Comparison of ENCODE assay signal across 32 cellular contexts in genomic region chr3:107370902-107371301, GRCh38. TPM values are rescaled to one million over a fixed set of nuclear protein-coding genes. Genes with fewer than 3 reads are reported as not detected.
A peak's percentile ranks its signal among the peaks of the same experiment; 100 is the strongest.
DNase-seq lines count a peak whose midpoint lies in the region; ATAC-seq, FAIRE-seq and TF ChIP-seq lines count a peak whose summit lies in the region.
"Had no signal": no experiment of that assay in that cellular context is flagged by ENCODE, and none has a peak within 500 bp of the region (broad histone marks: within the 10 kb centered on the region; RNA-seq: fewer than 3 reads in every experiment).

No MANE protein-coding gene starts in this region.

- intact Hi-C loops in naive thymus-derived CD4-positive, alpha-beta T cell (cut with micrococcal nuclease) = no loop called here

- H3K4me3 ChIP-seq in Loucy (ENCODE audit: low read length, poor library complexity, severe bottlenecking) = no peak overlapping the region
- H3K4me3 ChIP-seq in H1 (ENCODE audit: extremely low read depth in 1 of 4, insufficient read depth in 2 of 4, low read depth in 3 of 4, low read length in 4 of 4) = no peak overlapping the region
- no peak overlapping the region for H3K4me3 ChIP-seq in mesendoderm (ENCODE audit: low read length)
- H3K4me3 ChIP-seq in naive thymus-derived CD4-positive, alpha-beta T cell (ENCODE audit: low read length) = no peak overlapping the region
- H3K4me3 ChIP-seq: esophagus muscularis mucosa, gastroesophageal sphincter, Peyer's patch, tibial nerve had no signal

- H3K18ac ChIP-seq in H1 (ENCODE audit: extremely low read depth, low read length) (no peak overlapping the region), mesendoderm (ENCODE audit: low read length) (no peak overlapping the region)

- H2BK12ac ChIP-seq in H1 (ENCODE audit: low read depth, low read length) = 0 out of 2 replicates have a peak overlapping the region, but pooled peaks have one; percentile 62

- TF ChIP-seq CTCF in Loucy (conservative IDR thresholded peaks at IDR 0.05; ENCODE audit: low read length) (peak; percentile 41), H1 (IDR thresholded peaks at IDR 0.05; ENCODE audit: control extremely low read depth in 1 of 3, insufficient read depth in 1 of 3, low read depth in 1 of 3, low read length in 3 of 3) (no peak)

- H4K5ac ChIP-seq in H1 (ENCODE audit: insufficient read length, low read depth, low read length) = no peak overlapping the region
- H4K5ac ChIP-seq in mesendoderm (ENCODE audit: low read length) = no peak overlapping the region

- peaks cover 5% of the 10 kb centered on the region for H3K9me3 Mint-ChIP-seq in activated CD4-positive, alpha-beta T cell treated with anti-CD3 and anti-CD28 coated beads, Interleukin-2, amount 10 ng/mL, durations not matched to agents 7 days and 5 days
- peaks cover 0 to 2% (median 0%) of the 10 kb centered on the region in 11 donors for H3K9me3 Mint-ChIP-seq in naive thymus-derived CD4-positive, alpha-beta T cell
- H3K9me3 Mint-ChIP-seq: activated T-cell treated with anti-CD3 and anti-CD28 coated beads, Interleukin-2, amount 50 U/mL, for 4 hours had no signal

- no peak overlapping the region for H3K23ac ChIP-seq in H1 (ENCODE audit: insufficient read length)
- H3K23ac ChIP-seq in mesendoderm (ENCODE audit: low read length) = no peak overlapping the region

- no peak for TF ChIP-seq EP300 in H1 (IDR thresholded peaks at IDR 0.05; ENCODE audit: borderline replicate concordance in 1 of 2, low read depth in 2 of 2, low read length in 2 of 2)

- peaks cover 7% of the 10 kb centered on the region for H3K27me3 Mint-ChIP-seq in activated CD4-positive, alpha-beta T cell treated with anti-CD3 and anti-CD28 coated beads, Interleukin-2, amount 10 ng/mL, durations not matched to agents 7 days and 5 days
- peaks cover 6 to 19% (median 15%) of the 10 kb centered on the region in 5 donors for H3K27me3 Mint-ChIP-seq in naive thymus-derived CD4-positive, alpha-beta T cell
- H3K27me3 Mint-ChIP-seq: progenitor cell of endocrine pancreas had no signal

- peaks cover 8% of the 10 kb centered on the region for H3K4me1 Mint-ChIP-seq in activated CD4-positive, alpha-beta T cell treated with anti-CD3 and anti-CD28 coated beads, Interleukin-2, amount 10 ng/mL, durations not matched to agents 7 days and 5 days
- peaks cover 0 to 11% (median 0%) of the 10 kb centered on the region in 7 donors for H3K4me1 Mint-ChIP-seq in naive thymus-derived CD4-positive, alpha-beta T cell

- no peak overlapping the region for H4K8ac ChIP-seq in H1 (ENCODE audit: extremely low read depth, insufficient read depth, low read length)
- no peak overlapping the region for H4K8ac ChIP-seq in mesendoderm (ENCODE audit: low read depth, low read length)

- no peak overlapping the region for H3K14ac ChIP-seq in H1 (ENCODE audit: insufficient read length)

- H2BK15ac ChIP-seq in H1 (ENCODE audit: low read length) (no peak overlapping the region), mesendoderm (replicated peaks; ENCODE audit: low read depth) (peak overlapping the region; percentile 7)

- no peaks in the 10 kb centered on the region for H4K20me1 ChIP-seq in Loucy (ENCODE audit: insufficient read depth, low read length, poor library complexity, severe bottlenecking)
- H4K20me1 ChIP-seq in H1 (replicated peaks in 1 of 2; ENCODE audit: control insufficient read depth in 1 of 2, insufficient read depth in 2 of 2, low read length in 2 of 2) = no peaks in the 10 kb centered on the region

- no peak overlapping the region for H3K27ac Mint-ChIP-seq in activated CD4-positive, alpha-beta T cell treated with anti-CD3 and anti-CD28 coated beads, Interleukin-2, amount 10 ng/mL, durations not matched to agents 7 days and 5 days
- no peak overlapping the region for H3K27ac Mint-ChIP-seq in naive thymus-derived CD4-positive, alpha-beta T cell
- H3K27ac Mint-ChIP-seq: CD4-positive, alpha-beta memory T cell; progenitor cell of endocrine pancreas had no signal

- H2BK120ac ChIP-seq in H1 (replicated peaks; ENCODE audit: low read depth, low read length) (no peak overlapping the region), mesendoderm (ENCODE audit: low read depth, low read length) (no peak overlapping the region)

- H3K36me3 ChIP-seq in Loucy (ENCODE audit: insufficient read depth, low read length) (no peaks in the 10 kb centered on the region), H1 (ENCODE audit: control insufficient read depth in 2 of 4, insufficient read depth in 4 of 4, low read length in 3 of 4) (no peaks in the 10 kb centered on the region), mesendoderm (ENCODE audit: control insufficient read depth, insufficient read depth, low read length) (no peaks in the 10 kb centered on the region)
- no peaks in the 10 kb centered on the region for H3K36me3 ChIP-seq in naive thymus-derived CD4-positive, alpha-beta T cell (ENCODE audit: control insufficient read depth in 2 of 3, insufficient read depth in 3 of 3, low read length in 3 of 3)
- H3K36me3 ChIP-seq: esophagus muscularis mucosa, gastroesophageal sphincter, neutrophil, Peyer's patch, tibial nerve had no signal

- H3K27ac ChIP-seq in H1 (ENCODE audit: low read depth, low read length) (no peak overlapping the region), mesendoderm (ENCODE audit: low read depth, low read length) (no peak overlapping the region)
- H3K27ac ChIP-seq in naive thymus-derived CD4-positive, alpha-beta T cell (ENCODE audit: low read depth, low read length) = no peak overlapping the region
- H3K27ac ChIP-seq: esophagus muscularis mucosa, gastroesophageal sphincter, HL-60, neutrophil, Peyer's patch, tibial nerve had no signal

- H2BK5ac ChIP-seq in H1 (ENCODE audit: low read depth, low read length) (no peak overlapping the region), mesendoderm (ENCODE audit: low read length) (no peak overlapping the region)

- 91% methylated on average over 2 of the region's 2 CpGs; no CpG with 5 or more reads in 1 of the 2 experiments for WGBS in H1 (ENCODE audit: extremely low coverage in 1 of 2, insufficient coverage in 1 of 2, insufficient read length in 1 of 2, insufficient replicate concordance in 2 of 2, low coverage in 1 of 2, low lambda C conversion rate in 2 of 2, missing lambda C conversion rate in 1 of 2), 2 experiments
- no CpG with 5 or more reads among the region's 2 CpGs for WGBS in mesendoderm (ENCODE audit: extremely low coverage, insufficient coverage, low lambda C conversion rate)

- no peak overlapping the region for H3K9ac ChIP-seq in Loucy (ENCODE audit: low read depth, low read length, poor library complexity, severe bottlenecking)
- no peak overlapping the region for H3K9ac ChIP-seq in H1 (replicated peaks in 1 of 4; ENCODE audit: extremely low read depth in 1 of 4, low read depth in 3 of 4, low read length in 3 of 4)
- no peak overlapping the region for H3K9ac ChIP-seq in mesendoderm (ENCODE audit: low read length)

- ATAC-seq in GM18907 (IDR thresholded peaks at IDR 0.05; ENCODE audit: unreplicated experiment) = peak; percentile 72
- ATAC-seq in naive thymus-derived CD4-positive, alpha-beta T cell = no peak
- ATAC-seq: activated T-cell treated with anti-CD3 and anti-CD28 coated beads, Interleukin-2, amount 50 U/mL, for 4 hours; gastroesophageal sphincter; HepG2 had no signal

- CTCF ChIA-PET in H1 (lab: Charles Lee; ENCODE audit: partially characterized antibody) = interaction anchor here (0.7 to 2.1 kb wide), 8 partner anchors 9 to 61 kb away, joined by 3 to 9 read pairs (median 6); no protein-coding TSS in a partner anchor
- CTCF ChIA-PET in activated CD4-positive, alpha-beta T cell treated with anti-CD3 and anti-CD28 coated beads, Interleukin-2, amount 10 ng/mL, durations not matched to agents 7 days and 5 days (lab: Charles Lee) = interaction anchor here (1.0 kb wide), 1 partner anchor 19 kb away, joined by 3 read pairs; no protein-coding TSS in a partner anchor
- CTCF ChIA-PET in naive thymus-derived CD4-positive, alpha-beta T cell (lab: Charles Lee) = no interaction called here

- peaks cover 13% of the 10 kb centered on the region for H3K4me1 ChIP-seq in Loucy (ENCODE audit: insufficient read depth, low read length, poor library complexity, severe bottlenecking)
- peaks cover 0 to 6% (median 3%) of the 10 kb centered on the region in 4 experiments; a peak in 3 of 7 replicates for H3K4me1 ChIP-seq in H1 (replicated peaks in 1 of 4; ENCODE audit: control insufficient read depth in 3 of 4, insufficient read depth in 4 of 4, low read length in 3 of 4)
- H3K4me1 ChIP-seq in mesendoderm (ENCODE audit: control insufficient read depth, low read depth, low read length) = peaks cover 5% of the 10 kb centered on the region
- no peaks in the 10 kb centered on the region for H3K4me1 ChIP-seq in naive thymus-derived CD4-positive, alpha-beta T cell (ENCODE audit: control insufficient read depth in 2 of 2, insufficient read depth in 2 of 2, low read length in 2 of 2)
- H3K4me1 ChIP-seq: esophagus muscularis mucosa, gastroesophageal sphincter, Peyer's patch, tibial nerve had no signal

- FAIRE-seq in H1 (lab: Jason Lieb, UNC) = no peak
- FAIRE-seq: G401.6, GM18507, HepG2, kidney had no signal

- no peak overlapping the region for H3K4me3 Mint-ChIP-seq in activated CD4-positive, alpha-beta T cell treated with anti-CD3 and anti-CD28 coated beads, Interleukin-2, amount 10 ng/mL, durations not matched to agents 7 days and 5 days
- H3K4me3 Mint-ChIP-seq in naive thymus-derived CD4-positive, alpha-beta T cell = no peak overlapping the region
- H3K4me3 Mint-ChIP-seq: activated T-cell treated with anti-CD3 and anti-CD28 coated beads, Interleukin-2, amount 50 U/mL, for 4 hours; CD4-positive, alpha-beta memory T cell had no signal

- TF ChIP-seq POLR2A in H1 (IDR thresholded peaks at IDR 0.05; ENCODE audit: control extremely low read depth in 1 of 2, low read depth in 2 of 2, low read length in 2 of 2) = no peak

- H3K9me2 ChIP-seq in Loucy (replicated peaks; ENCODE audit: low read depth, low read length) = no peaks in the 10 kb centered on the region

- no peaks in the 10 kb centered on the region for H3K79me2 ChIP-seq in Loucy (ENCODE audit: insufficient read depth, low read length)
- no peaks in the 10 kb centered on the region for H3K79me2 ChIP-seq in H1 (ENCODE audit: control insufficient read depth in 1 of 2, insufficient read depth in 2 of 2, low read length in 2 of 2)
- no peaks in the 10 kb centered on the region for H3K79me2 ChIP-seq in mesendoderm (ENCODE audit: control insufficient read depth, insufficient read depth, low read length)

- DNase-seq in H1 (ENCODE audit: low read depth in 1 of 2, low spot score in 2 of 2) (no peak), mesendoderm (no peak), KG1 (lab: John Stamatoyannopoulos, UW) (no peak), iPS-NIHi7 (ENCODE audit: extremely low spot score) (no peak)
- DNase-seq in activated CD4-positive, alpha-beta T cell treated with anti-CD3 and anti-CD28 coated beads, Interleukin-2, amount 10 ng/mL, durations not matched to agents 7 days and 5 days = no peak
- DNase-seq in naive thymus-derived CD4-positive, alpha-beta T cell = no peak
- DNase-seq: activated CD4-positive, alpha-beta T cell treated with anti-CD3 and anti-CD28 coated beads for 4 hours; activated naive CD4-positive, alpha-beta T cell; activated T-cell treated with anti-CD3 and anti-CD28 coated beads, Interleukin-2, amount 50 U/mL, for 4 hours; CD4-positive, alpha-beta memory T cell; DMS53; effector CD8-positive, alpha-beta T cell; HCEC 1CT; kidney; NCI-H2081; NCI-H524; NK-92 treated with Interleukin-12 subunit alpha and Interleukin-12 subunit beta, amount 100 ng/mL, for 24 hours; Peyer's patch; T-helper 2 cell had no signal

- H2AK5ac ChIP-seq in H1 (ENCODE audit: low read depth, low read length) = no peak overlapping the region
- no peak overlapping the region for H2AK5ac ChIP-seq in mesendoderm (ENCODE audit: low read length)

- POLR2A ChIA-PET in H1 (lab: Charles Lee; ENCODE audit: partially characterized antibody) = interaction anchor here (1.0 to 1.2 kb wide), 3 partner anchors 8 to 21 kb away, joined by 3 to 4 read pairs (median 3); no protein-coding TSS in a partner anchor
- POLR2A ChIA-PET in activated CD4-positive, alpha-beta T cell treated with anti-CD3 and anti-CD28 coated beads, Interleukin-2, amount 10 ng/mL, durations not matched to agents 7 days and 5 days (lab: Charles Lee) = no interaction called here
- POLR2A ChIA-PET in naive thymus-derived CD4-positive, alpha-beta T cell (lab: Charles Lee) = no interaction called here

- H2BK20ac ChIP-seq in H1 (ENCODE audit: low read length) = no peak overlapping the region

- H3K23me2 ChIP-seq in H1 (ENCODE audit: low read depth, low read length) = no peaks in the 10 kb centered on the region

- no peak overlapping the region for H3K4ac ChIP-seq in H1 (replicated peaks; ENCODE audit: insufficient read length, low read depth, low read length)
- H3K4ac ChIP-seq in mesendoderm (ENCODE audit: low read depth, low read length) = no peak overlapping the region

- no peaks in the 10 kb centered on the region for H3F3A ChIP-seq in Loucy (ENCODE audit: low read depth)

- no peaks in the 10 kb centered on the region for H3K27me3 ChIP-seq in Loucy (ENCODE audit: insufficient read depth, low read length, poor library complexity, severe bottlenecking)
- no peaks in the 10 kb centered on the region for H3K27me3 ChIP-seq in H1 (replicated peaks in 1 of 4; ENCODE audit: control insufficient read depth in 3 of 4, extremely low read depth in 1 of 4, insufficient read depth in 3 of 4, low read length in 3 of 4)
- no peaks in the 10 kb centered on the region for H3K27me3 ChIP-seq in mesendoderm (ENCODE audit: insufficient read depth, low read length, poor library complexity)
- H3K27me3 ChIP-seq in naive thymus-derived CD4-positive, alpha-beta T cell (ENCODE audit: control insufficient read depth in 2 of 2, insufficient read depth in 2 of 2, low read length in 2 of 2) = no peaks in the 10 kb centered on the region
- H3K27me3 ChIP-seq: esophagus muscularis mucosa, gastroesophageal sphincter, neutrophil, Peyer's patch, tibial nerve had no signal

- H3K56ac ChIP-seq in H1 (replicated peaks; ENCODE audit: insufficient read length, low read depth, low read length) (no peak overlapping the region), mesendoderm (ENCODE audit: low read length) (no peak overlapping the region)

- H3K36me3 Mint-ChIP-seq in activated CD4-positive, alpha-beta T cell treated with anti-CD3 and anti-CD28 coated beads, Interleukin-2, amount 10 ng/mL, durations not matched to agents 7 days and 5 days (ENCODE audit: low read depth) = no peaks in the 10 kb centered on the region
- no peaks in the 10 kb centered on the region for H3K36me3 Mint-ChIP-seq in naive thymus-derived CD4-positive, alpha-beta T cell
- H3K36me3 Mint-ChIP-seq: CD4-positive, alpha-beta memory T cell had no signal

- H2AFZ ChIP-seq in Loucy (ENCODE audit: low read length) (no peak overlapping the region), H1 (ENCODE audit: low read length) (no peak overlapping the region)

- TF ChIP-seq RAD21 in H1 (IDR thresholded peaks at IDR 0.05 in 1 of 2, conservative IDR thresholded peaks at IDR 0.05 in 1 of 2; ENCODE audit: low read depth in 2 of 2, low read length in 2 of 2) = no peak

- H3K9me3 ChIP-seq in Loucy (ENCODE audit: insufficient read depth, low read depth, low read length) = no peaks in the 10 kb centered on the region
- H3K9me3 ChIP-seq in H1 (ENCODE audit: insufficient read depth in 2 of 2, low read depth in 1 of 2, low read length in 1 of 2) = no peaks in the 10 kb centered on the region; a peak in 1 of 4 replicates
- no peaks in the 10 kb centered on the region for H3K9me3 ChIP-seq in naive thymus-derived CD4-positive, alpha-beta T cell (ENCODE audit: control insufficient read depth in 2 of 3, low read length in 3 of 3)
- H3K9me3 ChIP-seq: esophagus muscularis mucosa, gastroesophageal sphincter, neutrophil, Peyer's patch, tibial nerve had no signal

- no peak overlapping the region for H4K91ac ChIP-seq in H1 (replicated peaks; ENCODE audit: insufficient read length, low read length)

- no peaks in the 10 kb centered on the region for H3K79me1 ChIP-seq in H1 (ENCODE audit: low read depth, low read length)
- H3K79me1 ChIP-seq in mesendoderm (ENCODE audit: low read length) = no peaks in the 10 kb centered on the region

- no peak overlapping the region for H3K4me2 ChIP-seq in Loucy (ENCODE audit: low read depth, low read length, poor library complexity, severe bottlenecking)
- H3K4me2 ChIP-seq in H1 (ENCODE audit: insufficient read depth in 1 of 2, low read depth in 2 of 2, low read length in 2 of 2) = no peak overlapping the region
- no peak overlapping the region for H3K4me2 ChIP-seq in mesendoderm (ENCODE audit: low read length)

RNA-seq across cellular contexts. Expression of gene CCDC54, which starts 6.3 kb away (rescaled TPM):
- not detected in 2 replicates for total RNA-seq in H1 (2021; fragmentation: NEBNext Ultra II Directional; extraction: Animal tissue kit (Norgen Biotek cat#: 25700))
- not detected in 2 replicates for polyA plus RNA-seq in H1 (2011; rRNA removed)
- polyA plus RNA-seq in H1 (2011; cell fraction: cytosol; rRNA removed) = not detected
- polyA plus RNA-seq in H1 (2011; cell fraction: nucleus; rRNA removed) = not detected
- not detected in 4 replicates for polyA plus RNA-seq in H1 (2012, experiment 1 of 2)
- polyA plus RNA-seq in H1 (2012, experiment 2 of 2) = not detected
- not detected for polyA plus RNA-seq in H1 (2013, experiment 1 of 2)
- not detected for polyA plus RNA-seq in H1 (2013, experiment 2 of 2)
- not detected in 2 replicates for polyA minus RNA-seq in H1 (2011; rRNA and poly(A)+ RNA removed)
- polyA minus RNA-seq in H1 (2011; cell fraction: cytosol; rRNA and poly(A)+ RNA removed) = not detected
- polyA minus RNA-seq in H1 (2011; cell fraction: nucleus; rRNA and poly(A)+ RNA removed) = not detected
- not detected for polyA plus RNA-seq in mesendoderm (2013, experiment 1 of 2)
- polyA plus RNA-seq in mesendoderm (2013, experiment 2 of 2) = not detected
- total RNA-seq in activated CD4-positive, alpha-beta T cell treated with anti-CD3 and anti-CD28 coated beads, Interleukin-2, amount 10 ng/mL, durations not matched to agents 7 days and 5 days = not detected
- not detected for total RNA-seq in naive thymus-derived CD4-positive, alpha-beta T cell
- polyA plus RNA-seq in naive thymus-derived CD4-positive, alpha-beta T cell = not detected
- total RNA-seq: activated CD8-positive, alpha-beta memory T cell treated with anti-CD3 and anti-CD28 coated beads for 36 hours; activated T-cell treated with anti-CD3 and anti-CD28 coated beads, Interleukin-2, amount 50 U/mL, for 4 hours; CD4-positive, alpha-beta memory T cell; esophagus muscularis mucosa; gastroesophageal sphincter; HepG2; kidney; lung microvascular endothelial cell; Peyer's patch; progenitor cell of endocrine pancreas; tibial nerve had no signal
- polyA plus RNA-seq: HepG2 had no signal
